Comparison of ENCODE assay signal across 25 cellular contexts in the genomic region with DNA sequence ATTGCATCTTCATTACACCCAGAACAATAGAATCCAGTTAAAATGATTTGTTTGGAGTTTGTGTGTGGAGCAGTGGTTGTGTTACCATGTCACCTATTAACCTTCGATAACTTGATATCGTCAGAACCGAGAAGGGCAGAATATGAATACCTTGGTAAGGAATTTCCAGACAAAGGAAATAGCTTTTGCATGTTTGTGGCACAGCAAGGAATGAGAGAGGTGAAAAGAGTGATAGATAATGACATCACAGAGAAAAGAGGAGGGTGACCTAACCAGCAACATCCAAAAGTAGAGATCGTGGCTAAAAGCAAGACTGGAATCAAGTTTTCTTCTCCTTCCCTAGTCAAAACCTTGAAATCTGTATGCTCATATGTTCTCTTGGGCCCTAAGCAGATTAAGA.
DNase-seq lines count a peak whose midpoint lies in the region; ATAC-seq, FAIRE-seq and TF ChIP-seq lines count a peak whose summit lies in the region.
"Had no signal": no experiment of that assay in that cellular context is flagged by ENCODE, and none has a peak within 500 bp of the region (broad histone marks: within the 10 kb centered on the region; RNA-seq: fewer than 3 reads in every experiment).

No MANE protein-coding gene starts in this region.

- H3K27ac ChIP-seq in caudate nucleus (ENCODE audit: low read depth, low read length): no peak overlapping the region
- H3K27ac ChIP-seq: dorsolateral prefrontal cortex, lower lobe of right lung, ovary, upper lobe of left lung had no signal

- no peak overlapping the region for H3K4me3 ChIP-seq in fibroblast of pulmonary artery (replicated peaks; ENCODE audit: low read depth, low read length)
- H3K4me3 ChIP-seq: dorsolateral prefrontal cortex, lower lobe of right lung, ovary, upper lobe of left lung had no signal

- no peak for ATAC-seq in HG03342 (IDR thresholded peaks at IDR 0.05; ENCODE audit: unreplicated experiment)
- ATAC-seq: lower lobe of right lung; natural killer cell treated with Interleukin-12 subunit alpha and Interleukin-12 subunit beta and Interleukin-15 and Interleukin-18, amount 100 ng/mL, for 72 hours; right cardiac atrium; stimulated activated memory B cell treated with anti-CD40 and anti-IgM and Interleukin-4, amounts not matched to agents 10 μg/mL and 1 μg/mL and 100 μg/mL, for 72 hours; WTC11 had no signal

- FAIRE-seq in H54 (lab: Jason Lieb, UNC): peak; percentile 86
- FAIRE-seq in RCC 7860 (lab: Jason Lieb, UNC): no peak
- FAIRE-seq: GM12891, keratinocyte had no signal

- TF ChIP-seq CTCF in fibroblast of pulmonary artery (IDR thresholded peaks at IDR 0.05; ENCODE audit: low read length, missing control alignments): no peak

- TF ChIP-seq POLR2A in H54 (IDR thresholded peaks at IDR 0.05; ENCODE audit: low read depth, low read length): no peak

- DNase-seq in H54 (ENCODE audit: insufficient read length, low spot score) (no peak), RCC 7860 (ENCODE audit: low spot score) (peak; percentile 26), fibroblast of pulmonary artery (ENCODE audit: low read depth) (peak; percentile 77), renal cortical epithelial cell (ENCODE audit: low read depth) (peak; percentile 28), caudate nucleus (lab: John Stamatoyannopoulos, UW) (no peak), NCI-H2081 (lab: John Stamatoyannopoulos, UW) (no peak)
- DNase-seq: activated naive CD4-positive, alpha-beta T cell treated with anti-CD3 and anti-CD28 coated beads for 36 hours; amygdala; cerebellar nuclear complex; dorsolateral prefrontal cortex; lower lobe of right lung; NCI-H1105; NCI-H187 treated with DMSO at 0.1 percent for 48 hours; NCI-H524 treated with DMSO at 0.1 percent for 48 hours; ovary; right cardiac atrium; SHP77 treated with DMSO at 0.1 percent for 48 hours; stimulated activated CD4-positive, alpha-beta T cell treated with anti-CD3 and anti-CD28 coated beads, Interleukin-4, amount 100 ng/mL, for 4 hours; upper lobe of left lung had no signal

Comparison
In these comparisons a context has a peak if more than half of its experiments do, and no peak if none do; other contexts are left out.
1. DNase-seq: peak in RCC 7860 (single experiment), fibroblast of pulmonary artery (single experiment) and renal cortical epithelial cell (single experiment); none in H54 (single experiment), caudate nucleus (0 of 61) and NCI-H2081 (0 of 2).